ENCODE assay signal across 13 cellular contexts in genomic region chr10:110815354-110816004, GRCh38. TPM values are rescaled to one million over a fixed set of nuclear protein-coding genes. Genes with fewer than 3 reads are reported as not detected.
DNase-seq lines count a peak whose midpoint lies in the region; ATAC-seq and TF ChIP-seq lines count a peak whose summit lies in the region.
"Had no signal": no experiment of that assay in that cellular context is flagged by ENCODE, and none has a peak within 500 bp of the region (broad histone marks: within the 10 kb centered on the region; RNA-seq: fewer than 3 reads in every experiment).

No MANE protein-coding gene starts in this region.

- POLR2A ChIA-PET in activated CD4-positive, alpha-beta T cell treated with anti-CD3 and anti-CD28 coated beads for 36 hours (lab: Charles Lee) = no interaction called here
- POLR2A ChIA-PET in activated CD4-positive, alpha-beta T cell treated with anti-CD3 and anti-CD28 coated beads, Interleukin-2, amount 10 ng/mL, durations not matched to agents 7 days and 5 days (lab: Charles Lee) = no interaction called here

- no peaks in the 10 kb centered on the region for H3K9me3 ChIP-seq in neuronal stem cell (replicated peaks in 1 of 2; ENCODE audit: control insufficient read depth in 2 of 2, insufficient read depth in 1 of 2, low read depth in 1 of 2, low read length in 2 of 2)
- no peaks in the 10 kb centered on the region for H3K9me3 ChIP-seq in upper lobe of left lung

- peak; percentile 17 for DNase-seq in activated CD4-positive, alpha-beta T cell treated with anti-CD3 and anti-CD28 coated beads for 36 hours
- no peak for DNase-seq in activated CD4-positive, alpha-beta T cell treated with anti-CD3 and anti-CD28 coated beads, Interleukin-2, amount 10 ng/mL, durations not matched to agents 7 days and 5 days
- DNase-seq in neuronal stem cell (ENCODE audit: low spot score) (no peak), foreskin fibroblast (no peak), upper lobe of left lung (no peak), SIG-M5 (lab: John Stamatoyannopoulos, UW) (no peak)
- DNase-seq: activated effector memory CD4-positive, alpha-beta T cell treated with Interleukin-2 at 50 U/mL for 16 hours; effector CD8-positive, alpha-beta T cell; GF-D8; stimulated activated CD4-positive, alpha-beta T cell treated with anti-CD3 and anti-CD28 coated beads, Interleukin-4, amount 100 ng/mL, for 24 hours; T-helper 2 cell had no signal

- TF ChIP-seq CTCF in foreskin fibroblast (IDR thresholded peaks at IDR 0.05; ENCODE audit: low read depth, low read length) = no peak
- TF ChIP-seq CTCF in upper lobe of left lung (IDR thresholded peaks at IDR 0.05) = no peak

- WGBS in neuronal stem cell (ENCODE audit: extremely low coverage in 2 of 2, insufficient read length in 2 of 2, insufficient replicate concordance in 1 of 2), 2 donors = no CpG with 5 or more reads among the region's 1 CpG
- WGBS in upper lobe of left lung, 2 donors = 38 to 56% methylated on average over 1 of the region's 1 CpG

- no peak overlapping the region for H3K4ac ChIP-seq in neuronal stem cell (ENCODE audit: low read length)

- H3K9me3 Mint-ChIP-seq in activated CD4-positive, alpha-beta T cell treated with anti-CD3 and anti-CD28 coated beads for 36 hours (ENCODE audit: low read depth) = no peaks in the 10 kb centered on the region
- H3K9me3 Mint-ChIP-seq in activated CD4-positive, alpha-beta T cell treated with anti-CD3 and anti-CD28 coated beads, Interleukin-2, amount 10 ng/mL, durations not matched to agents 7 days and 5 days = no peaks in the 10 kb centered on the region

- no peak overlapping the region for H3K4me3 Mint-ChIP-seq in activated CD4-positive, alpha-beta T cell treated with anti-CD3 and anti-CD28 coated beads for 36 hours
- H3K4me3 Mint-ChIP-seq in activated CD4-positive, alpha-beta T cell treated with anti-CD3 and anti-CD28 coated beads, Interleukin-2, amount 10 ng/mL, durations not matched to agents 7 days and 5 days = no peak overlapping the region

- H3K4me3 ChIP-seq in neuronal stem cell (ENCODE audit: low read length in 2 of 2) = no peak overlapping the region
- no peak overlapping the region for H3K4me3 ChIP-seq in foreskin fibroblast (ENCODE audit: low read depth in 1 of 2, low read length in 2 of 2)
- no peak overlapping the region for H3K4me3 ChIP-seq in upper lobe of left lung

- no peak overlapping the region for H3K23ac ChIP-seq in neuronal stem cell (ENCODE audit: low read depth, low read length, poor library complexity)

- H3K4me1 Mint-ChIP-seq in activated CD4-positive, alpha-beta T cell treated with anti-CD3 and anti-CD28 coated beads for 36 hours = peaks cover 29% of the 10 kb centered on the region
- H3K4me1 Mint-ChIP-seq in activated CD4-positive, alpha-beta T cell treated with anti-CD3 and anti-CD28 coated beads, Interleukin-2, amount 10 ng/mL, durations not matched to agents 7 days and 5 days = peaks cover 4% of the 10 kb centered on the region

- H3K27me3 ChIP-seq in neuronal stem cell (ENCODE audit: control insufficient read depth in 3 of 3, insufficient read depth in 3 of 3, low read depth in 1 of 3, low read length in 3 of 3) = no peaks in the 10 kb centered on the region
- H3K27me3 ChIP-seq in upper lobe of left lung = no peaks in the 10 kb centered on the region

- ATAC-seq in activated CD4-positive, alpha-beta T cell treated with anti-CD3 and anti-CD28 coated beads for 36 hours = peak; percentile 96
- ATAC-seq in GM21723 (IDR thresholded peaks at IDR 0.05; ENCODE audit: unreplicated experiment) (peak; percentile 75), HG03469 (IDR thresholded peaks at IDR 0.05; ENCODE audit: unreplicated experiment) (peak; percentile 40), upper lobe of left lung (ENCODE audit: low FRiP score in 2 of 2) (no peak)

- H2AFZ ChIP-seq in neuronal stem cell (ENCODE audit: low read length) = no peak overlapping the region

- TF ChIP-seq EP300 in upper lobe of left lung (IDR thresholded peaks at IDR 0.05) = no peak

- peak overlapping the region; percentile 19 for H2AK5ac ChIP-seq in neuronal stem cell (ENCODE audit: low read depth, low read length)

- H2BK15ac ChIP-seq in neuronal stem cell (ENCODE audit: low read length) = peak overlapping the region; percentile 39

- no peaks in the 10 kb centered on the region for H3K36me3 Mint-ChIP-seq in activated CD4-positive, alpha-beta T cell treated with anti-CD3 and anti-CD28 coated beads for 36 hours (ENCODE audit: low read depth)
- no peaks in the 10 kb centered on the region for H3K36me3 Mint-ChIP-seq in activated CD4-positive, alpha-beta T cell treated with anti-CD3 and anti-CD28 coated beads, Interleukin-2, amount 10 ng/mL, durations not matched to agents 7 days and 5 days (ENCODE audit: low read depth)

- H4K91ac ChIP-seq in neuronal stem cell (ENCODE audit: low read depth, low read length, poor library complexity) = peak overlapping the region; percentile 31

- H3K27ac Mint-ChIP-seq in activated CD4-positive, alpha-beta T cell treated with anti-CD3 and anti-CD28 coated beads for 36 hours = no peak overlapping the region
- no peak overlapping the region for H3K27ac Mint-ChIP-seq in activated CD4-positive, alpha-beta T cell treated with anti-CD3 and anti-CD28 coated beads, Interleukin-2, amount 10 ng/mL, durations not matched to agents 7 days and 5 days

- H4K8ac ChIP-seq in neuronal stem cell (ENCODE audit: low read depth, low read length) = no peak overlapping the region

- no peak overlapping the region for H2BK5ac ChIP-seq in neuronal stem cell (ENCODE audit: low read length)

- no peak overlapping the region for H3K9ac ChIP-seq in neuronal stem cell (ENCODE audit: low read depth, low read length, poor library complexity)

- no peak overlapping the region for H3K14ac ChIP-seq in neuronal stem cell (ENCODE audit: low read length)

- H3K18ac ChIP-seq in neuronal stem cell (ENCODE audit: low read length) = no peak overlapping the region

- H3K4me2 ChIP-seq in neuronal stem cell (ENCODE audit: insufficient read depth, low read length, poor library complexity, severe bottlenecking) = no peak overlapping the region

- intact Hi-C loops in activated CD4-positive, alpha-beta T cell treated with anti-CD3 and anti-CD28 coated beads for 36 hours (cut with DNase I, micrococcal nuclease) = no loop called here

- CTCF ChIA-PET in activated CD4-positive, alpha-beta T cell treated with anti-CD3 and anti-CD28 coated beads for 36 hours (lab: Charles Lee) = no interaction called here
- CTCF ChIA-PET in activated CD4-positive, alpha-beta T cell treated with anti-CD3 and anti-CD28 coated beads, Interleukin-2, amount 10 ng/mL, durations not matched to agents 7 days and 5 days (lab: Charles Lee) = no interaction called here

- peak overlapping the region; percentile 17 for H2BK12ac ChIP-seq in neuronal stem cell (ENCODE audit: low read length)

- TF ChIP-seq POLR2A in upper lobe of left lung (IDR thresholded peaks at IDR 0.05) = no peak

- H2BK120ac ChIP-seq in neuronal stem cell (ENCODE audit: low read depth, low read length) = no peak overlapping the region

- H3K27me3 Mint-ChIP-seq in activated CD4-positive, alpha-beta T cell treated with anti-CD3 and anti-CD28 coated beads for 36 hours = no peaks in the 10 kb centered on the region
- no peaks in the 10 kb centered on the region for H3K27me3 Mint-ChIP-seq in activated CD4-positive, alpha-beta T cell treated with anti-CD3 and anti-CD28 coated beads, Interleukin-2, amount 10 ng/mL, durations not matched to agents 7 days and 5 days

- no peak overlapping the region for H3K27ac ChIP-seq in neuronal stem cell (replicated peaks; ENCODE audit: low read length)
- no peak overlapping the region for H3K27ac ChIP-seq in upper lobe of left lung

- H3K4me1 ChIP-seq in neuronal stem cell (ENCODE audit: control insufficient read depth in 2 of 2, insufficient read depth in 1 of 2, low read depth in 1 of 2, low read length in 2 of 2) (peaks cover 3 to 4% of the 10 kb centered on the region in 2 donors), upper lobe of left lung (peaks cover 12 to 19% (median 15%) of the 10 kb centered on the region in 4 donors)

- H3K79me1 ChIP-seq in neuronal stem cell (ENCODE audit: low read depth, low read length) = no peaks in the 10 kb centered on the region

- no peaks in the 10 kb centered on the region for H3K36me3 ChIP-seq in neuronal stem cell (replicated peaks in 1 of 2; ENCODE audit: control insufficient read depth in 2 of 2, insufficient read depth in 2 of 2, low read length in 2 of 2)
- H3K36me3 ChIP-seq in upper lobe of left lung = no peaks in the 10 kb centered on the region

RNA-seq across cellular contexts. Expression of gene PDCD4, which starts 56.2 kb away (rescaled TPM):
- 100 to 1,000 TPM in 1 of 2 experiments, 10 to 100 TPM in 1; 69.8 to 125 TPM for total RNA-seq in activated CD4-positive, alpha-beta T cell treated with anti-CD3 and anti-CD28 coated beads for 36 hours
- total RNA-seq in activated CD4-positive, alpha-beta T cell treated with anti-CD3 and anti-CD28 coated beads, Interleukin-2, amount 10 ng/mL, durations not matched to agents 7 days and 5 days = 10 to 100 TPM; 63.8 to 81.0 TPM
- polyA plus RNA-seq in neuronal stem cell (2013, experiment 1 of 2) = 86.5 TPM
- 87.2 TPM for polyA plus RNA-seq in neuronal stem cell (2013, experiment 2 of 2)
- total RNA-seq in upper lobe of left lung = 100 to 1,000 TPM in 1 of 6 donors, 10 to 100 TPM in 5; 38.0 to 129 (median 57.1) TPM

Comparison
In these comparisons a context has a peak if more than half of its experiments do, and no peak if none do; other contexts are left out.
1. ATAC-seq: peak in activated CD4-positive, alpha-beta T cell treated with anti-CD3 and anti-CD28 coated beads for 36 hours (single experiment), GM21723 (single experiment) and HG03469 (single experiment); none in upper lobe of left lung (0 of 2).